ENCODE assay signal across 17 cellular contexts in the genomic region with DNA sequence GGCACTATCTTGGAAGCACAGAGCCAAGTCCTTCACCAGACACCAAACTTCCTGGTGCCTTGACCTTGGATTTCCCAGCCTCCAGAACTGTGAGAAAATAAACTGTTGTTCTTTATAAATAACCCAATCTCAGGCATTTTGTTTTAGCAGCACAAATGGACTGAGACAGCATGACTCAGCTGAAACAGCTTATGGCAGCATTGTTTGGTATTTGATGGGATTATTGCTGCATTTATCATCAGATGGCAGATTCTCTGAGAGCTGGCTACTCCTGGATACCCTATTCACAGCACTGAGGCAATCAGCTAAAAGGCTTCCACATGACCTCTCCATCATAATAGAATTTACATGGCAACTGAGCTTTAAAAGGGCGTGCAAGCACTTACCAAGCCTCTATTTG.
DNase-seq lines count a peak whose midpoint lies in the region; ATAC-seq lines count a peak whose summit lies in the region.
"Had no signal": no experiment of that assay in that cellular context is flagged by ENCODE, and none has a peak within 500 bp of the region (broad histone marks: within the 10 kb centered on the region; RNA-seq: fewer than 3 reads in every experiment).

No MANE protein-coding gene starts in this region.

- no peaks in the 10 kb centered on the region for H3K79me2 ChIP-seq in GM23248 (ENCODE audit: insufficient read depth)

- DNase-seq in A172 (ENCODE audit: low spot score) (peak; percentile 4), GM23248 (peak; percentile 4), NCI-H82 treated with DMSO at 0.1 percent for 48 hours (lab: John Stamatoyannopoulos, UW; ENCODE audit: unreplicated experiment) (peak; percentile 41), fibroblast of peridontal ligament (ENCODE audit: extremely low read depth) (peak; percentile 10), NCI-H187 treated with DMSO at 0.1 percent for 48 hours (lab: John Stamatoyannopoulos, UW) (no peak)
- DNase-seq in stimulated activated CD4-positive, alpha-beta T cell treated with anti-CD3 and anti-CD28 coated beads, Interleukin-15, amount 100 ng/mL, for 24 hours: no peak
- DNase-seq: AML-193; DND-41; H7; KBM-7; MG63; NCI-H1092 treated with DMSO at 0.1 percent for 48 hours; NCI-H2029; NCI-H526; NK-92 treated with Interleukin-12 subunit alpha and Interleukin-12 subunit beta, amount 100 ng/mL, for 24 hours had no signal

- ATAC-seq in HG02973 (IDR thresholded peaks at IDR 0.05; ENCODE audit: unreplicated experiment): no peak
- no peak for ATAC-seq in HG02610 (IDR thresholded peaks at IDR 0.05; ENCODE audit: unreplicated experiment)

- no peaks in the 10 kb centered on the region for H3K9me3 ChIP-seq in GM23248 (ENCODE audit: low read depth)
- H3K9me3 ChIP-seq: MG63 had no signal

- H3F3A ChIP-seq in GM23248 (ENCODE audit: insufficient read depth): no peaks in the 10 kb centered on the region

- no peak overlapping the region for H3K4me2 ChIP-seq in GM23248 (ENCODE audit: unreplicated experiment)

- 0 to 17% methylated on average over 1 of the region's 1 CpG for WGBS in GM23248 (ENCODE audit: low coverage in 1 of 2, low lambda C conversion rate in 2 of 2, missing lambda C conversion rate in 2 of 2), 2 experiments

- H3K9me2 ChIP-seq in GM23248 (ENCODE audit: insufficient read depth): no peaks in the 10 kb centered on the region

- H3K4me1 ChIP-seq in GM23248 (ENCODE audit: insufficient read depth): no peaks in the 10 kb centered on the region

- H3K4me3 ChIP-seq in GM23248: no peak overlapping the region
- H3K4me3 ChIP-seq: MG63 had no signal

- in situ Hi-C loops in GM23248 (cut with MboI): no loop called here

- no peak overlapping the region for H3K9ac ChIP-seq in GM23248

- H3K27me3 ChIP-seq in GM23248 (replicated peaks; ENCODE audit: insufficient read depth): no peaks in the 10 kb centered on the region
- H3K27me3 ChIP-seq: MG63 had no signal

- no peak overlapping the region for H2AFZ ChIP-seq in GM23248

- no peak overlapping the region for H3K27ac ChIP-seq in GM23248

- H4K20me1 ChIP-seq in GM23248 (ENCODE audit: insufficient read depth): no peaks in the 10 kb centered on the region

- no peaks in the 10 kb centered on the region for H3K36me3 ChIP-seq in GM23248 (ENCODE audit: low read depth)
- H3K36me3 ChIP-seq: MG63 had no signal

Comparison
In these comparisons a context has a peak if more than half of its experiments do, and no peak if none do; other contexts are left out.
1. DNase-seq: peak in A172 (single experiment), GM23248 (single experiment), NCI-H82 treated with DMSO at 0.1 percent for 48 hours (single experiment) and fibroblast of peridontal ligament (single experiment); none in stimulated activated CD4-positive, alpha-beta T cell treated with anti-CD3 and anti-CD28 coated beads, Interleukin-15, amount 100 ng/mL, for 24 hours (single experiment) and NCI-H187 treated with DMSO at 0.1 percent for 48 hours (single experiment).